22 cellular contexts compared by ENCODE assay signal in the genomic region with DNA sequence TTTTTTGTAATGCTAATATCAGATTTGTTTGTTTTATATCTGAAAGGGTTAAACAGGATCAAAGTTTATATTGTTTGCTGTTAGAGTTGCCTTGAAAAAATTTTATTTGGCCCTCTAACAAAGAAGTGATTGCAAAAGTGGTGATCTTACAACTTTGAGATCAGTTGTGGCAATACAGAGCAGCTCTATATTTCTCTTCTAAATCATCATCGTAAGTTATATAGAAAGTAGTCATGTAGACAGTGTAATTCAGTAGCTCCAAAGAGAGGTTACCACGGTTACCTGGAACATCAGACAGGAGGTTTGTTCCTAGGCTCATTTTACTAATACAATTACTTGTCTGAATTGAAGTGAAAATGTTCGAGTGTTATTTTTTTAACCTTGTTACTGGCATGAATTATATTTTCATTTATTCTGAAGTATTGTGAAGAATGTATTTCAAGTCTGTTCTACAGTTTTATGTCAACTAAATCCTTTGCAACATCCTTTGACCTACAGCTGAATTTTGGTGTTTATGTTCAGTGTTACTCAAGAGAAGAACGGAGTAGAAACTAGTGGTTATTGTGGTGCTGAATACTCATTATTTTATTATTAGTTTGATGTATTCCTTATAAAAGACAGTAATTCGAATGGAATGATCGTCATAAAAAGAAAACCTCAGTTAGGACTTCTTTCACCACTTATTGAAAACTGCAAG.
DNase-seq lines count a peak whose midpoint lies in the region; ATAC-seq, FAIRE-seq and TF ChIP-seq lines count a peak whose summit lies in the region.
"Had no signal": no experiment of that assay in that cellular context is flagged by ENCODE, and none has a peak within 500 bp of the region (broad histone marks: within the 10 kb centered on the region; RNA-seq: fewer than 3 reads in every experiment).

No MANE protein-coding gene starts in this region.

- H3K4me1 ChIP-seq in right lobe of liver: peaks cover 0 to 4% (median 0%) of the 10 kb centered on the region in 4 donors
- no peaks in the 10 kb centered on the region for H3K4me1 ChIP-seq in HepG2 (ENCODE audit: insufficient read depth, low read length)
- no peaks in the 10 kb centered on the region for H3K4me1 ChIP-seq in fibroblast of lung (ENCODE audit: control insufficient read depth, extremely low read depth, insufficient read depth, low read length)
- no peaks in the 10 kb centered on the region for H3K4me1 ChIP-seq in right cardiac atrium (ENCODE audit: control insufficient read depth, insufficient read depth, low read length)
- H3K4me1 ChIP-seq: Peyer's patch, SJSA1, thyroid gland had no signal

- TF ChIP-seq CTCF in right lobe of liver (IDR thresholded peaks at IDR 0.05) (no peak), HepG2 (CRISPR knock-in tag; IDR thresholded peaks at IDR 0.05) (no peak), fibroblast of lung (conservative IDR thresholded peaks at IDR 0.05 in 1 of 2, IDR thresholded peaks at IDR 0.05 in 1 of 2; ENCODE audit: low read depth in 1 of 2, low read length in 2 of 2) (no peak)

- no peak for FAIRE-seq in HepG2 (lab: Jason Lieb, UNC)

- no peaks in the 10 kb centered on the region for H3K79me2 ChIP-seq in HepG2 (ENCODE audit: insufficient read depth, low read length)
- no peaks in the 10 kb centered on the region for H3K79me2 ChIP-seq in fibroblast of lung (ENCODE audit: control insufficient read depth, insufficient read depth, low read length)

- TF ChIP-seq EP300 in HepG2 (IDR thresholded peaks at IDR 0.05; ENCODE audit: low read depth in 2 of 2, low read length in 2 of 2) (no peak), HepG2 (CRISPR knock-in tag; IDR thresholded peaks at IDR 0.05; ENCODE audit: borderline replicate concordance) (no peak)

- DNase-seq in right lobe of liver (no peak), HepG2 (ENCODE audit: low spot score) (no peak), NCI-H69 (lab: John Stamatoyannopoulos, UW) (peak; percentile 59), fibroblast of lung (ENCODE audit: low read depth in 2 of 2) (peak; percentile 10 to 52), right cardiac atrium (no peak), cardiac septum (ENCODE audit: low spot score) (no peak), RPMI8226 (no peak)
- DNase-seq in effector CD4-positive, alpha-beta T cell: no peak
- DNase-seq: activated CD4-positive, alpha-beta T cell treated with anti-CD3 and anti-CD28 coated beads, Interleukin-2, amount 10 ng/mL, durations not matched to agents 24 days and 14 days; activated naive CD4-positive, alpha-beta T cell treated with anti-CD3 and anti-CD28 coated beads for 36 hours; activated T-cell treated with anti-CD3 and anti-CD28 coated beads, Interleukin-2, amount 50 U/mL, for 72 hours; CD8-positive, alpha-beta memory T cell; EL; GOT3; NCI-H1417 treated with DMSO at 0.1 percent for 48 hours; occipital lobe; Peyer's patch; retina; stimulated activated CD4-positive, alpha-beta T cell treated with anti-CD3 and anti-CD28 coated beads, Interleukin-12 subunit alpha, Interleukin-12 subunit beta, amount 100 ng/mL, for 4 hours; T-helper 2 cell; thyroid gland had no signal

- H3K4me2 ChIP-seq in HepG2 (ENCODE audit: low read depth, low read length): no peak overlapping the region
- H3K4me2 ChIP-seq in fibroblast of lung (ENCODE audit: extremely low read depth, insufficient read depth, low read length): no peak overlapping the region

- H3K36me3 ChIP-seq in right lobe of liver: no peaks in the 10 kb centered on the region
- H3K36me3 ChIP-seq in HepG2 (replicated peaks in 1 of 2; ENCODE audit: control insufficient read depth in 1 of 2, insufficient read depth in 2 of 2, low read length in 2 of 2): no peaks in the 10 kb centered on the region
- no peaks in the 10 kb centered on the region for H3K36me3 ChIP-seq in fibroblast of lung (ENCODE audit: control insufficient read depth, insufficient read depth, low read length)
- H3K36me3 ChIP-seq: Peyer's patch, SJSA1, thyroid gland had no signal

- intact Hi-C loops in right lobe of liver (cut with DNase I) (no loop called here), HepG2 (cut with micrococcal nuclease; ENCODE audit: unreplicated experiment) (no loop called here), right cardiac atrium (cut with DNase I) (no loop called here), cardiac septum (cut with DNase I) (no loop called here)

- no peaks in the 10 kb centered on the region for H3K27me3 ChIP-seq in right lobe of liver
- H3K27me3 ChIP-seq in HepG2 (ENCODE audit: control insufficient read depth in 1 of 2, insufficient read depth in 2 of 2, low read length in 2 of 2): no peaks in the 10 kb centered on the region
- H3K27me3 ChIP-seq in fibroblast of lung (ENCODE audit: control insufficient read depth, insufficient read depth, low read length): no peaks in the 10 kb centered on the region
- no peaks in the 10 kb centered on the region for H3K27me3 ChIP-seq in right cardiac atrium (ENCODE audit: control insufficient read depth, insufficient read depth)
- H3K27me3 ChIP-seq: Peyer's patch, SJSA1, thyroid gland had no signal

- ATAC-seq in right lobe of liver: peak in 3 of 4 donors; percentile 40 to 66 (median 54)
- no peak for ATAC-seq in HepG2
- ATAC-seq in right cardiac atrium: no peak
- ATAC-seq: activated T-cell treated with anti-CD3 and anti-CD28 coated beads, Interleukin-2, amount 50 U/mL, for 72 hours had no signal

- H3K4me3 ChIP-seq in right lobe of liver (no peak overlapping the region), HepG2 (replicated peaks in 1 of 3; ENCODE audit: insufficient read depth in 1 of 3, low read depth in 2 of 3, low read length in 3 of 3) (no peak overlapping the region), fibroblast of lung (replicated peaks in 1 of 4; ENCODE audit: control extremely low read depth in 1 of 4, insufficient read depth in 1 of 4, low read depth in 3 of 4, low read length in 4 of 4) (no peak overlapping the region), right cardiac atrium (ENCODE audit: low read length) (no peak overlapping the region)
- H3K4me3 ChIP-seq: Peyer's patch, SJSA1, thyroid gland had no signal

- 63% methylated on average over 6 of the region's 6 CpGs for WGBS in right lobe of liver (ENCODE audit: insufficient coverage, low coverage, low lambda C conversion rate, missing lambda C conversion rate)
- under 1% methylated on average over 6 of the region's 6 CpGs for WGBS in HepG2 (ENCODE audit: low lambda C conversion rate)
- 82% methylated on average over 6 of the region's 6 CpGs for WGBS in right cardiac atrium

- H3K27ac ChIP-seq in right lobe of liver (no peak overlapping the region), HepG2 (ENCODE audit: extremely low read length, insufficient read depth, low read length) (no peak overlapping the region), fibroblast of lung (ENCODE audit: insufficient read depth, low read length) (no peak overlapping the region), right cardiac atrium (ENCODE audit: low read length) (no peak overlapping the region)
- H3K27ac ChIP-seq: Peyer's patch, SJSA1, thyroid gland had no signal

- H3K9ac ChIP-seq in HepG2 (ENCODE audit: insufficient read depth, low read depth, low read length) (no peak overlapping the region), fibroblast of lung (ENCODE audit: insufficient read depth, low read length) (no peak overlapping the region)

- no peak for TF ChIP-seq POLR2A in right lobe of liver (IDR thresholded peaks at IDR 0.05)
- no peak for TF ChIP-seq POLR2A in HepG2 (IDR thresholded peaks at IDR 0.05; ENCODE audit: insufficient read depth in 1 of 2, low read depth in 2 of 2, low read length in 2 of 2)

- POLR2A ChIA-PET in HepG2 (lab: Yijun Ruan, JAX): no interaction called here

- CTCF ChIA-PET in HepG2 (lab: Yijun Ruan, JAX; ENCODE audit: low intra/inter-chr PET ratio, low total read pairs): no interaction called here

- no TSS peak for BruUV-seq in HepG2 (replicated peaks; lab: Mats Ljungman, UMichigan)

- H4K20me1 ChIP-seq in HepG2 (ENCODE audit: insufficient read depth, low read length): no peaks in the 10 kb centered on the region
- no peaks in the 10 kb centered on the region for H4K20me1 ChIP-seq in fibroblast of lung (ENCODE audit: control insufficient read depth, extremely low read depth, insufficient read depth, low read length)

- H2AFZ ChIP-seq in HepG2 (ENCODE audit: low read length): no peak overlapping the region
- H2AFZ ChIP-seq in fibroblast of lung (ENCODE audit: low read length): no peak overlapping the region

- in situ Hi-C loops in HepG2 (cut with HindIII; ENCODE audit: extremely low pct_ligation_motif_present, low pct_unique_long_range_greater_than_20kb): no loop called here

- no peaks in the 10 kb centered on the region for H3K9me3 ChIP-seq in right lobe of liver
- H3K9me3 ChIP-seq in HepG2 (ENCODE audit: low read length): no peaks in the 10 kb centered on the region
- no peaks in the 10 kb centered on the region for H3K9me3 ChIP-seq in fibroblast of lung (ENCODE audit: control insufficient read depth, insufficient read depth, low read depth, low read length)
- no peaks in the 10 kb centered on the region for H3K9me3 ChIP-seq in right cardiac atrium (ENCODE audit: control insufficient read depth, low read length)
- H3K9me3 ChIP-seq: Peyer's patch, SJSA1, thyroid gland had no signal

- no peak for TF ChIP-seq RAD21 in HepG2 (CRISPR knock-in tag; IDR thresholded peaks at IDR 0.05)

TF ChIP-seq in HepG2, 621 proteins besides CTCF, POLR2A, EP300 and RAD21 (continues in another document):
- TF ChIP-seq ZFX (CRISPR knock-in tag; IDR thresholded peaks at IDR 0.05; ENCODE audit: low read depth): no peak
- TF ChIP-seq ZNF570 (CRISPR knock-in tag; IDR thresholded peaks at IDR 0.05; ENCODE audit: borderline replicate concordance): no peak
- no peak for TF ChIP-seq KLF12 (CRISPR knock-in tag; IDR thresholded peaks at IDR 0.05; ENCODE audit: borderline replicate concordance)
- TF ChIP-seq ZNF230 (CRISPR knock-in tag; IDR thresholded peaks at IDR 0.05): no peak
- no peak for TF ChIP-seq KLF13 (CRISPR knock-in tag; IDR thresholded peaks at IDR 0.05)
- TF ChIP-seq, protein P1, sequence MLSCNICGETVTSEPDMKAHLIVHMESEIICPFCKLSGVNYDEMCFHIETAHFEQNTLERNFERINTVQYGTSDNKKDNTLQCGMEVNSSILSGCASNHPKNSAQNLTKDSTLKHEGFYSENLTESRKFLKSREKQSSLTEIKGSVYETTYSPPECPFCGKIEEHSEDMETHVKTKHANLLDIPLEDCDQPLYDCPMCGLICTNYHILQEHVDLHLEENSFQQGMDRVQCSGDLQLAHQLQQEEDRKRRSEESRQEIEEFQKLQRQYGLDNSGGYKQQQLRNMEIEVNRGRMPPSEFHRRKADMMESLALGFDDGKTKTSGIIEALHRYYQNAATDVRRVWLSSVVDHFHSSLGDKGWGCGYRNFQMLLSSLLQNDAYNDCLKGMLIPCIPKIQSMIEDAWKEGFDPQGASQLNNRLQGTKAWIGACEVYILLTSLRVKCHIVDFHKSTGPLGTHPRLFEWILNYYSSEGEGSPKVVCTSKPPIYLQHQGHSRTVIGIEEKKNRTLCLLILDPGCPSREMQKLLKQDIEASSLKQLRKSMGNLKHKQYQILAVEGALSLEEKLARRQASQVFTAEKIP (CRISPR knock-in tag; IDR thresholded peaks at IDR 0.05; ENCODE audit: borderline replicate concordance): no peak
- TF ChIP-seq, protein P2, sequence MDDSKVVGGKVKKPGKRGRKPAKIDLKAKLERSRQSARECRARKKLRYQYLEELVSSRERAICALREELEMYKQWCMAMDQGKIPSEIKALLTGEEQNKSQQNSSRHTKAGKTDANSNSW (CRISPR knock-in tag; IDR thresholded peaks at IDR 0.05; ENCODE audit: borderline replicate concordance): no peak

Comparison
In these comparisons a context has a peak if more than half of its experiments do, and no peak if none do; other contexts are left out.
1. ATAC-seq: peak in right lobe of liver (3 of 4); none in HepG2 (single experiment) and right cardiac atrium (0 of 2).
2. DNase-seq: peak in NCI-H69 (single experiment) and fibroblast of lung (2 of 2); none in right lobe of liver (0 of 3), HepG2 (single experiment), right cardiac atrium (0 of 3), effector CD4-positive, alpha-beta T cell (single experiment), cardiac septum (single experiment) and RPMI8226 (single experiment).